Comparison of ENCODE assay signal across 9 cellular contexts in the genomic region with DNA sequence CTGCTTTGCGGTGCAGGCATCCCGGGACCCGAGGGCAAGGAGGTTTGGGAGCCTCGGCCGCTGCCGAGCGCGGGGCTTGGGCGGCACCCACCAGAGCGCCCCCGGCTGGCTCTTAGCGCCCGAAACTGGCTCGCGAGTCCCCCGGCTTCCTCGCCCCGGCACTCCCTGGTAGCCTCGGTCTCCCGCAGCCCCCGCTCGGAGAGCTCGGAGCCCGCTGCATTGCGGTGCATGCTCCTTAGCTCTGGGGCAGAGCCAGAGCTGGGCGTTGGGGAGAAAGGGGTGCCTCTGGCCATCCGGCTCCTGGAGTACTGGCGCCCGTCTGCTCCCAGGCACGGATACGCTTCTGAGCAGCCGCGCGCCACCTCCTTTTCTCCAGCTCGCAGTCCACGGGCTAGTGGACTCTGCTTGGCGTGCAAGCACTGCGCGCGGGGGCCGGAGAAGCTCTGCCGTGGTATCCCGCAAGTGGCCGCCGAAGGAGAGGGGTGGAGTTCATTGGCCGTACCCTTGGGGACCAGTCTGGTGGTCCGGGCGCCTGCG. TPM values are rescaled to one million over a fixed set of nuclear protein-coding genes. Genes with fewer than 3 reads are reported as not detected.
A peak's percentile ranks its signal among the peaks of the same experiment; 100 is the strongest.
DNase-seq lines count a peak whose midpoint lies in the region; ATAC-seq and TF ChIP-seq lines count a peak whose summit lies in the region.
"Had no signal": no experiment of that assay in that cellular context is flagged by ENCODE, and none has a peak within 500 bp of the region (broad histone marks: within the 10 kb centered on the region; RNA-seq: fewer than 3 reads in every experiment).

No MANE protein-coding gene starts in this region.

- DNase-seq in NCI-H2227 (lab: John Stamatoyannopoulos, UW; ENCODE audit: unreplicated experiment) (peak; percentile 35), NCI-H2227 treated with DMSO at 0.1 percent for 48 hours (lab: John Stamatoyannopoulos, UW) (no peak), iPS-NIHi11 (ENCODE audit: low spot score) (peak; percentile 58), testis (no peak), AML-193 (lab: John Stamatoyannopoulos, UW) (no peak), left colon (no peak)
- DNase-seq: DND-41 had no signal

- peak overlapping the region; percentile 54 to 66 for H3K4me3 ChIP-seq in testis

- TF ChIP-seq POLR2A in testis (IDR thresholded peaks at IDR 0.05), result no peak

- H3K4me1 ChIP-seq in testis, result peaks cover 21% of the 10 kb centered on the region

- H3K9me3 ChIP-seq in testis, result no peaks in the 10 kb centered on the region

- no peak for TF ChIP-seq CTCF in testis (IDR thresholded peaks at IDR 0.05)

- 0% methylated on average over 49 of the region's 49 CpGs; no CpG with 5 or more reads in 1 of the 2 donors for WGBS in testis, 2 donors

- H3K27ac ChIP-seq in angular gyrus (ENCODE audit: low read depth, low read length) (peak overlapping the region; percentile 8), testis (peak overlapping the region; percentile 0 to 56)

- peak; percentile 0 for ATAC-seq in HG03097 (IDR thresholded peaks at IDR 0.05; ENCODE audit: low FRiP score, unreplicated experiment)
- ATAC-seq in left colon, result no peak

- no peaks in the 10 kb centered on the region for H3K27me3 ChIP-seq in testis

- no peaks in the 10 kb centered on the region for H3K36me3 ChIP-seq in testis (ENCODE audit: low read depth, missing control alignments)

- intact Hi-C loops in testis (cut with DNase I; ENCODE audit: low total_unique reads) (loop anchor here (10.0 kb wide), 2 partner anchors 709 to 1099 kb away; no protein-coding TSS in a partner anchor), left colon (cut with DNase I, micrococcal nuclease) (loop anchor here in 1 of 2 donors (10.0 kb wide), 1 partner anchor 709 kb away; no protein-coding TSS in a partner anchor)

RNA-seq across cellular contexts. Expression of a gene that starts 0.8 kb away (rescaled TPM):
- 10 to 100 TPM; 31.3 to 37.1 TPM for total RNA-seq in testis
- 20.8 TPM for polyA plus RNA-seq in testis (ENCODE audit: insufficient read depth, low read depth, low replicate concordance)
- total RNA-seq in left colon, result 1 to 10 TPM in 1 of 2 donors, under 1 TPM in 1; 0.31 to 1.1 TPM

Comparison
In these comparisons a context has a peak if more than half of its experiments do, and no peak if none do; other contexts are left out.
1. DNase-seq: peak in NCI-H2227 (single experiment) and iPS-NIHi11 (single experiment); none in NCI-H2227 treated with DMSO at 0.1 percent for 48 hours (single experiment), testis (single experiment), AML-193 (0 of 2) and left colon (0 of 2).
2. RNA of a gene that starts 0.8 kb away (total RNA-seq): 31.3 to 37.1 TPM in testis; 0.31 to 1.1 TPM in left colon; every median in the first group is over 10 times any median in the second.